ENCODE assay signal across 10 cellular contexts in the genomic region with DNA sequence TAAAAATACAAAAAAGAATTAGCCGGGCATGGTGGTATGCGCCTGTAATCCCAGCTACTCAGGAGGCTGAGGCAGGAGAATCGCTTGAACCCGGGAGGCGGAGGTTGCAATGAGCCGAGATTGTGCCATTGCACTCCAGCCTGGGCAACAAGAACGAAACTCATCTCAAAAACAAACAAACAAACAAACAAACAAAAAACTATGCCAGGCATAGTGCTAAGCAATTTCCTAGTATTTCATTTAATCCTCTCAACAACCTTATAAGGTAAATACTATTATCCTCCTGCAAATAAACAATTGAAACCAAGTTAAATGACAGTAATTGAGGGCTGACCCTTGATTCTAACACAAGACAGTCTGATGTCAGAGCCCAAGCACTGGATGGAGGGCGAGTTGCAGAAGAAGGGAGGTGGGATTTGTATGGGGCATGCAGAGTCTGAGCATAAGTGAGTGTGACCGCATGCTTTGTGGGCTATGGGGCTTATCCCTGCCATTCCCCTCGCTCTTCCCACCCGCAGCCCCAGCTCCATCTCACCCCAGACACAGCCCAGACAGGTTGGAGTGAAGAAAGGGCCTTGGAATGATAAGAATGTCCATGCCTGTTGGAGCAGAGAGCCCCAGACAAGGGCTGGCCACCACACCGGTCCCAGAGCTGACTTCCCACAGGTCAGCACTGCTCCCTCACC. TPM values are rescaled to one million over a fixed set of nuclear protein-coding genes. Genes with fewer than 3 reads are reported as not detected.
A peak's percentile ranks its signal among the peaks of the same experiment; 100 is the strongest.
DNase-seq lines count a peak whose midpoint lies in the region; ATAC-seq and TF ChIP-seq lines count a peak whose summit lies in the region.
"Had no signal": no experiment of that assay in that cellular context is flagged by ENCODE, and none has a peak within 500 bp of the region (broad histone marks: within the 10 kb centered on the region; RNA-seq: fewer than 3 reads in every experiment).

No MANE protein-coding gene starts in this region.

- no peak for ATAC-seq in Right ventricle myocardium inferior
- no peak for ATAC-seq in GM21528 (IDR thresholded peaks at IDR 0.05; ENCODE audit: low FRiP score, unreplicated experiment)
- no peak for ATAC-seq in GM18873 (IDR thresholded peaks at IDR 0.05; ENCODE audit: low FRiP score, unreplicated experiment)

- peak; percentile 5 for TF ChIP-seq CTCF in cardiac muscle cell (IDR thresholded peaks at IDR 0.05; ENCODE audit: low read depth, low read length)
- peak; percentile 7 for TF ChIP-seq CTCF in astrocyte of the cerebellum (IDR thresholded peaks at IDR 0.05; ENCODE audit: low read depth, low read length, missing control alignments)

- H3K36me3 ChIP-seq in cardiac muscle cell, result no peaks in the 10 kb centered on the region
- H3K36me3 ChIP-seq: heart left ventricle had no signal

- intact Hi-C loops in Right ventricle myocardium inferior (cut with DNase I), result no loop called here

- H3K4me1 ChIP-seq in cardiac muscle cell (ENCODE audit: low read depth), result peaks cover 12% of the 10 kb centered on the region

- DNase-seq in cardiac muscle cell (ENCODE audit: low read depth in 1 of 2, low spot score in 1 of 2) (peak; percentile 28 to 75), Right ventricle myocardium inferior (ENCODE audit: missing footprints) (no peak), astrocyte of the cerebellum (ENCODE audit: low read depth) (peak; percentile 80), left kidney (ENCODE audit: low read depth, low spot score) (peak; percentile 58), NCI-H446 treated with DMSO at 0.1 percent for 48 hours (lab: John Stamatoyannopoulos, UW) (no peak)
- no peak for DNase-seq in activated CD4-positive, CD25-positive, alpha-beta regulatory T cell treated with anti-CD3 and anti-CD28 coated beads, Interleukin-2, amount 50 U/mL, for 72 hours
- DNase-seq: heart left ventricle had no signal

- H3K27ac ChIP-seq in cardiac muscle cell, result peak overlapping the region; percentile 84
- H3K27ac ChIP-seq: 22Rv1, heart left ventricle had no signal

- H3K27me3 ChIP-seq in cardiac muscle cell, result no peaks in the 10 kb centered on the region
- H3K27me3 ChIP-seq: heart left ventricle had no signal

- H3K4me3 ChIP-seq in cardiac muscle cell (no peak overlapping the region), astrocyte of the cerebellum (ENCODE audit: low read depth, low read length) (no peak overlapping the region)
- H3K4me3 ChIP-seq: heart left ventricle had no signal

- H3K9me3 ChIP-seq in cardiac muscle cell (ENCODE audit: low read depth), result no peaks in the 10 kb centered on the region
- H3K9me3 ChIP-seq: heart left ventricle had no signal

- in situ Hi-C loops in astrocyte of the cerebellum (cut with HindIII; ENCODE audit: low sequenced_read_pairs), result loop anchor here (25.0 kb wide), 1 partner anchor 188 kb away; a partner anchor contains a TSS

RNA-seq across cellular contexts. Expression of a gene that starts 24.3 kb away (rescaled TPM):
- total RNA-seq in cardiac muscle cell (2,228 and 2,781 TPM in 2 replicates), Right ventricle myocardium inferior (1,267 TPM)
- polyA plus RNA-seq in cardiac muscle cell, result 1,307 and 1,584 TPM in 2 replicates

RNA-seq across cellular contexts. Expression of a gene that starts 34.1 kb away (rescaled TPM):
- total RNA-seq in cardiac muscle cell, result 79.8 and 97.6 TPM in 2 replicates
- 26.6 and 34.9 TPM in 2 replicates for polyA plus RNA-seq in cardiac muscle cell
- 60.4 TPM for total RNA-seq in Right ventricle myocardium inferior

Comparison
In these comparisons a context has a peak if more than half of its experiments do, and no peak if none do; other contexts are left out.
1. DNase-seq: peak in cardiac muscle cell (2 of 2), astrocyte of the cerebellum (single experiment) and left kidney (single experiment); none in Right ventricle myocardium inferior (single experiment), activated CD4-positive, CD25-positive, alpha-beta regulatory T cell treated with anti-CD3 and anti-CD28 coated beads, Interleukin-2, amount 50 U/mL, for 72 hours (single experiment) and NCI-H446 treated with DMSO at 0.1 percent for 48 hours (single experiment).